In genomic region chr5:143248822-143249579, GRCh38 we compare ENCODE assay signal across 13 cellular contexts.
DNase-seq lines count a peak whose midpoint lies in the region; ATAC-seq and TF ChIP-seq lines count a peak whose summit lies in the region.
"Had no signal": no experiment of that assay in that cellular context is flagged by ENCODE, and none has a peak within 500 bp of the region (broad histone marks: within the 10 kb centered on the region; RNA-seq: fewer than 3 reads in every experiment).

No MANE protein-coding gene starts in this region.

- no peak overlapping the region for H3K4me3 ChIP-seq in ACC112 (ENCODE audit: low read depth, low read length)
- no peak overlapping the region for H3K4me3 ChIP-seq in mammary epithelial cell (replicated peaks in 1 of 3; ENCODE audit: insufficient read depth in 1 of 3, low read depth in 2 of 3, low read length in 3 of 3)
- H3K4me3 ChIP-seq in BE2C (ENCODE audit: low read depth, low read length), result no peak overlapping the region
- H3K4me3 ChIP-seq in prostate gland, result no peak overlapping the region
- H3K4me3 ChIP-seq: heart right ventricle had no signal

- no peak for TF ChIP-seq POLR2A in prostate gland (IDR thresholded peaks at IDR 0.05)

- in situ Hi-C loops in mammary epithelial cell (cut with MboI; ENCODE audit: low sequenced_read_pairs in 2 of 2), result no loop called here

- H3K79me2 ChIP-seq in ACC112 (ENCODE audit: control insufficient read depth, insufficient read depth, low read length, unreplicated experiment) (no peaks in the 10 kb centered on the region), mammary epithelial cell (ENCODE audit: insufficient read depth, low read length) (no peaks in the 10 kb centered on the region)

- dilution Hi-C loops in mammary epithelial cell (cut with HindIII; ENCODE audit: low sequenced_read_pairs), result no loop called here

- H3K27ac ChIP-seq in ACC112 (ENCODE audit: low read depth, low read length) (peak overlapping the region; percentile 30), mammary epithelial cell (ENCODE audit: insufficient read depth, low read depth, low read length) (peak overlapping the region; percentile 55), prostate gland (no peak overlapping the region)
- H3K27ac ChIP-seq: heart right ventricle had no signal

- no peak overlapping the region for H3K4me2 ChIP-seq in mammary epithelial cell (ENCODE audit: insufficient read depth, low read depth, low read length)

- TF ChIP-seq CTCF in mammary epithelial cell (conservative IDR thresholded peaks at IDR 0.05 in 1 of 2, IDR thresholded peaks at IDR 0.05 in 1 of 2; ENCODE audit: extremely low read depth in 1 of 2, insufficient read depth in 1 of 2, low read depth in 1 of 2, low read length in 2 of 2) (no peak), BE2C (IDR thresholded peaks at IDR 0.05; ENCODE audit: low read depth, low read length) (no peak), prostate gland (IDR thresholded peaks at IDR 0.05) (no peak)

- peak overlapping the region; percentile 33 for H2AFZ ChIP-seq in ACC112 (ENCODE audit: low read length, unreplicated experiment)
- no peak overlapping the region for H2AFZ ChIP-seq in mammary epithelial cell (ENCODE audit: low read depth, low read length)

- DNase-seq in LHCN-M2 (ENCODE audit: low read depth), result peak; percentile 80
- peak; percentile 88 for DNase-seq in mammary epithelial cell
- peak; percentile 84 for DNase-seq in kidney tubule cell (ENCODE audit: low spot score)
- DNase-seq in BE2C, result no peak
- no peak for DNase-seq in prostate gland (ENCODE audit: low spot score)
- DNase-seq in NCI-H510A treated with DMSO at 0.1 percent for 48 hours (lab: John Stamatoyannopoulos, UW), result no peak
- DNase-seq: activated CD4-positive, alpha-beta T cell treated with anti-CD3 and anti-CD28 coated beads for 36 hours; activated naive CD8-positive, alpha-beta T cell treated with anti-CD3 and anti-CD28 coated beads, Interleukin-2, amount 50 U/mL, for 24 hours; C1 segment of cervical spinal cord; heart right ventricle; NCI-H1092 treated with DMSO at 0.1 percent for 48 hours had no signal

- H4K20me1 ChIP-seq in mammary epithelial cell (ENCODE audit: insufficient read depth, low read length), result no peaks in the 10 kb centered on the region

- CTCF ChIA-PET in mammary epithelial cell (lab: Charles Lee; ENCODE audit: low non-redundant PET), result no interaction called here

- H3K36me3 ChIP-seq in ACC112 (ENCODE audit: insufficient read depth, low read length) (no peaks in the 10 kb centered on the region), mammary epithelial cell (ENCODE audit: insufficient read depth, low read length) (no peaks in the 10 kb centered on the region), BE2C (no peaks in the 10 kb centered on the region), prostate gland (no peaks in the 10 kb centered on the region)
- H3K36me3 ChIP-seq: heart right ventricle had no signal

- H3K9ac ChIP-seq in mammary epithelial cell (ENCODE audit: insufficient read depth, low read length), result no peak overlapping the region

- H3K27me3 ChIP-seq in ACC112 (ENCODE audit: insufficient read depth, low read length) (no peaks in the 10 kb centered on the region), mammary epithelial cell (ENCODE audit: insufficient read depth, low read length) (no peaks in the 10 kb centered on the region), BE2C (no peaks in the 10 kb centered on the region), prostate gland (replicated peaks; ENCODE audit: insufficient read depth) (no peaks in the 10 kb centered on the region)
- H3K27me3 ChIP-seq: heart right ventricle had no signal

- no TSS peak for BruUV-seq in mammary epithelial cell (replicated peaks; lab: Mats Ljungman, UMichigan)

- no peak for ATAC-seq in GM19463 (IDR thresholded peaks at IDR 0.05; ENCODE audit: unreplicated experiment)
- ATAC-seq: activated CD4-positive, alpha-beta T cell treated with anti-CD3 and anti-CD28 coated beads for 36 hours; activated naive CD8-positive, alpha-beta T cell treated with anti-CD3 and anti-CD28 coated beads, Interleukin-2, amount 50 U/mL, for 24 hours had no signal

- H3K9me3 ChIP-seq in mammary epithelial cell (replicated peaks; ENCODE audit: insufficient read depth, low read length) (no peaks in the 10 kb centered on the region), BE2C (no peaks in the 10 kb centered on the region), prostate gland (no peaks in the 10 kb centered on the region)
- H3K9me3 ChIP-seq: heart right ventricle had no signal

- H3K4me1 ChIP-seq in ACC112 (ENCODE audit: control insufficient read depth, insufficient read depth, low read length, unreplicated experiment) (peaks cover 47% of the 10 kb centered on the region), mammary epithelial cell (ENCODE audit: insufficient read depth, low read length) (peaks cover 43% of the 10 kb centered on the region), BE2C (peaks cover 7% of the 10 kb centered on the region), prostate gland (replicated peaks) (peaks cover 3% of the 10 kb centered on the region)

- intact Hi-C loops in mammary epithelial cell (cut with micrococcal nuclease), result no loop called here
- intact Hi-C loops in prostate gland (cut with DNase I), result loop anchor here (10.0 kb wide), 1 partner anchor 104 kb away; no protein-coding TSS in a partner anchor

- 90% methylated on average over 3 of the region's 3 CpGs for WGBS in mammary epithelial cell (ENCODE audit: low coverage, missing lambda C conversion rate)
- WGBS in prostate gland, result 87% methylated on average over 3 of the region's 3 CpGs

Comparison
In these comparisons a context has a peak if more than half of its experiments do, and no peak if none do; other contexts are left out.
1. H3K27ac ChIP-seq: peak in ACC112 (single experiment) and mammary epithelial cell (single experiment); none in prostate gland (0 of 2).
2. DNase-seq: peak in LHCN-M2 (single experiment), mammary epithelial cell (single experiment) and kidney tubule cell (single experiment); none in BE2C (single experiment), prostate gland (single experiment) and NCI-H510A treated with DMSO at 0.1 percent for 48 hours (single experiment).